In the genomic region with DNA sequence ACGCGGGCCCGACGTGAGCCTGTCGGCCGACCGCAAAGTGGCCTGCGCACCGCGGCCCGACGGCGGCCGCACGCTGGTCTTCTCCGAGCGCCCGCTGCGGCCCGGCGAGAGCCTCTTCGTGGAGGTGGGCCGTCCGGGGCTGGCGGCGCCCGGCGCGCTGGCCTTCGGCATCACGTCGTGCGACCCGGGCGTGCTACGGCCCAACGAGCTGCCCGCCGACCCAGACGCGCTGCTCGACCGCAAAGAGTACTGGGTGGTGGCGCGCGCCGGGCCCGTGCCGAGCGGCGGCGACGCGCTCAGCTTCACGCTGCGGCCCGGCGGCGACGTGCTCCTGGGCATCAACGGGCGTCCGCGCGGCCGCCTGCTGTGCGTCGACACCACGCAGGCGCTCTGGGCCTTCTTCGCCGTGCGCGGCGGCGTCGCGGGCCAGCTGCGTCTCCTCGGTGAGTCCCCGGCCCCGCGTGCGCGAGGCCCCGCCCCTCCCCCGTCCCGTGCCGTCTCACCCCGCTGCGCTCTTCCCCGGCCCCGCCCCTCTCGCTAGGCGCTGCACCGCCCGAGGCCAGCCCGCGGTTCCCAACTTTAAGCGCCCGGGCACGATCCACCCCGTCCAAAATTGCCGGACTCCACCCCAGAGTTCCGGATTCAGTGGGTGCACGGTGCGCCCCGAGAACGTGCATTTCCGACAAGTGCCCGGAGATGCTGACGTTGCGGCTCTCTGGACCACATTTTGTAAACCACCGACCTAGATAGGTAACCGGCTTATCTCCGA, we compare ENCODE assay signal across 9 cellular contexts. TPM values are rescaled to one million over a fixed set of nuclear protein-coding genes. Genes with fewer than 3 reads are reported as not detected.
DNase-seq lines count a peak whose midpoint lies in the region; ATAC-seq, FAIRE-seq and TF ChIP-seq lines count a peak whose summit lies in the region.
"Had no signal": no experiment of that assay in that cellular context is flagged by ENCODE, and none has a peak within 500 bp of the region (broad histone marks: within the 10 kb centered on the region; RNA-seq: fewer than 3 reads in every experiment).

No MANE protein-coding gene starts in this region.

- peak; percentile 83 for ATAC-seq in CD4-positive, alpha-beta T cell (ENCODE audit: poor library complexity)
- ATAC-seq in HG02798 (IDR thresholded peaks at IDR 0.05; ENCODE audit: poor library complexity, unreplicated experiment): no peak
- ATAC-seq in HG03175 (IDR thresholded peaks at IDR 0.05; ENCODE audit: unreplicated experiment): no peak

- peaks cover 5% of the 10 kb centered on the region for H3K23me2 ChIP-seq in H1 (ENCODE audit: low read depth, low read length)

- H4K91ac ChIP-seq in H1 (replicated peaks; ENCODE audit: insufficient read length, low read length): no peak overlapping the region

- no peak for TF ChIP-seq POLR2A in H1 (IDR thresholded peaks at IDR 0.05; ENCODE audit: control extremely low read depth in 1 of 2, low read depth in 2 of 2, low read length in 2 of 2)
- TF ChIP-seq POLR2A in uterus (IDR thresholded peaks at IDR 0.05): no peak

- H3K4me1 ChIP-seq in H1 (replicated peaks in 1 of 4; ENCODE audit: control insufficient read depth in 3 of 4, insufficient read depth in 4 of 4, low read length in 3 of 4): peaks cover 0 to 9% (median 3%) of the 10 kb centered on the region in 4 experiments; a peak in 3 of 7 replicates
- no peaks in the 10 kb centered on the region for H3K4me1 ChIP-seq in uterus

- 15% methylated on average over 68 of the region's 116 CpGs; no CpG with 5 or more reads in 1 of the 2 experiments for WGBS in H1 (ENCODE audit: extremely low coverage in 1 of 2, insufficient coverage in 1 of 2, insufficient read length in 1 of 2, insufficient replicate concordance in 2 of 2, low coverage in 1 of 2, low lambda C conversion rate in 2 of 2, missing lambda C conversion rate in 1 of 2), 2 experiments

- no peak overlapping the region for H3K14ac ChIP-seq in H1 (ENCODE audit: insufficient read length)

- intact Hi-C loops in CD4-positive, alpha-beta T cell (cut with DNase I, micrococcal nuclease): no loop called here
- intact Hi-C loops in activated CD4-positive, alpha-beta memory T cell treated with anti-CD3 and anti-CD28 coated beads for 36 hours (cut with micrococcal nuclease): loop anchor here (2.0 kb wide), 1 partner anchor 43 kb away; a partner anchor contains a TSS
- intact Hi-C loops in uterus (cut with DNase I; ENCODE audit: low total_unique reads): no loop called here

- H3K27ac ChIP-seq in CD4-positive, alpha-beta T cell (ENCODE audit: low read depth, low read length): no peak overlapping the region
- no peak overlapping the region for H3K27ac ChIP-seq in H1 (ENCODE audit: low read depth, low read length)
- H3K27ac ChIP-seq in uterus: no peak overlapping the region

- H3K36me3 Mint-ChIP-seq in CD4-positive, alpha-beta T cell (ENCODE audit: low read depth): no peaks in the 10 kb centered on the region
- H3K36me3 Mint-ChIP-seq in activated CD4-positive, alpha-beta memory T cell treated with anti-CD3 and anti-CD28 coated beads for 36 hours: no peaks in the 10 kb centered on the region

- DNase-seq in CD4-positive, alpha-beta T cell: peak; percentile 34 to 76 (median 61)
- peak; percentile 70 for DNase-seq in activated CD4-positive, alpha-beta memory T cell treated with anti-CD3 and anti-CD28 coated beads for 36 hours
- DNase-seq in H1 (ENCODE audit: low read depth in 1 of 2, low spot score in 2 of 2): peak in 1 of 2 experiments; percentile 67
- peak; percentile 39 for DNase-seq in stimulated activated CD4-positive, alpha-beta T cell treated with anti-CD3 and anti-CD28 coated beads, Interleukin-12 subunit alpha, Interleukin-12 subunit beta, amount 100 ng/mL, for 24 hours (ENCODE audit: low read depth in 2 of 2)
- DNase-seq in COR-L47 (lab: John Stamatoyannopoulos, UW): no peak
- no peak for DNase-seq in uterus
- DNase-seq: KG1 had no signal

- H3K27me3 ChIP-seq in CD4-positive, alpha-beta T cell (ENCODE audit: control insufficient read depth, insufficient read depth, low read length): no peaks in the 10 kb centered on the region
- H3K27me3 ChIP-seq in H1 (replicated peaks in 1 of 4; ENCODE audit: control insufficient read depth in 3 of 4, extremely low read depth in 1 of 4, insufficient read depth in 3 of 4, low read length in 3 of 4) (peaks cover 10 to 37% (median 29%) of the 10 kb centered on the region in 4 experiments), uterus (no peaks in the 10 kb centered on the region)

- H3K56ac ChIP-seq in H1 (replicated peaks; ENCODE audit: insufficient read length, low read depth, low read length): no peak overlapping the region

- H3K9me3 ChIP-seq in CD4-positive, alpha-beta T cell (ENCODE audit: control insufficient read depth, low read length): no peaks in the 10 kb centered on the region
- H3K9me3 ChIP-seq in H1 (ENCODE audit: insufficient read depth in 2 of 2, low read depth in 1 of 2, low read length in 1 of 2) (no peaks in the 10 kb centered on the region), uterus (no peaks in the 10 kb centered on the region)

- H3K4me3 ChIP-seq in H1 (ENCODE audit: extremely low read depth in 1 of 4, insufficient read depth in 2 of 4, low read depth in 3 of 4, low read length in 4 of 4) (peak overlapping the region; percentile 18 to 60 (median 32)), uterus (no peak overlapping the region)

- H3K23ac ChIP-seq in H1 (ENCODE audit: insufficient read length): no peak overlapping the region

- no peak for TF ChIP-seq EP300 in H1 (IDR thresholded peaks at IDR 0.05; ENCODE audit: borderline replicate concordance in 1 of 2, low read depth in 2 of 2, low read length in 2 of 2)

- H3K27me3 Mint-ChIP-seq in CD4-positive, alpha-beta T cell: no peaks in the 10 kb centered on the region
- peaks cover 3% of the 10 kb centered on the region for H3K27me3 Mint-ChIP-seq in activated CD4-positive, alpha-beta memory T cell treated with anti-CD3 and anti-CD28 coated beads for 36 hours

- H3K79me1 ChIP-seq in H1 (ENCODE audit: low read depth, low read length): no peaks in the 10 kb centered on the region; the same call in 1 of the 2 replicates

- CTCF ChIA-PET in CD4-positive, alpha-beta T cell (lab: Charles Lee): no interaction called here
- CTCF ChIA-PET in activated CD4-positive, alpha-beta memory T cell treated with anti-CD3 and anti-CD28 coated beads for 36 hours (lab: Charles Lee): interaction anchor here (0.8 to 3.9 kb wide), 2 partner anchors 14 to 232 kb away, joined by 3 to 19 read pairs; no protein-coding TSS in a partner anchor
- CTCF ChIA-PET in H1 (lab: Charles Lee; ENCODE audit: partially characterized antibody): interaction anchor here (0.5 to 10.6 kb wide), 7 partner anchors 12 to 1897 kb away, joined by 3 to 113 read pairs (median 7); no protein-coding TSS in a partner anchor

- no peak overlapping the region for H2BK15ac ChIP-seq in H1 (ENCODE audit: low read length)

- no peak overlapping the region for H2BK5ac ChIP-seq in H1 (ENCODE audit: low read depth, low read length)

- H3K4me3 Mint-ChIP-seq in CD4-positive, alpha-beta T cell: peak overlapping the region; percentile 81
- peak overlapping the region; percentile 62 for H3K4me3 Mint-ChIP-seq in activated CD4-positive, alpha-beta memory T cell treated with anti-CD3 and anti-CD28 coated beads for 36 hours

- no peak overlapping the region for H2BK12ac ChIP-seq in H1 (ENCODE audit: low read depth, low read length)

- H3K9ac ChIP-seq in H1 (replicated peaks in 1 of 4; ENCODE audit: extremely low read depth in 1 of 4, low read depth in 3 of 4, low read length in 3 of 4): peak overlapping the region in 3 of 4 experiments; percentile 45 to 67 (median 63); a peak in 4 of 7 replicates

- TF ChIP-seq CTCF in CD4-positive, alpha-beta T cell (IDR thresholded peaks at IDR 0.05): no peak
- no peak for TF ChIP-seq CTCF in H1 (IDR thresholded peaks at IDR 0.05; ENCODE audit: control extremely low read depth in 1 of 3, insufficient read depth in 1 of 3, low read depth in 1 of 3, low read length in 3 of 3)
- no peak for TF ChIP-seq CTCF in uterus (IDR thresholded peaks at IDR 0.05)

- H4K8ac ChIP-seq in H1 (ENCODE audit: extremely low read depth, insufficient read depth, low read length): peak overlapping the region; percentile 53; the same call in 1 of the 2 replicates

- H2AK5ac ChIP-seq in H1 (ENCODE audit: low read depth, low read length): no peak overlapping the region

- H3K4me2 ChIP-seq in H1 (ENCODE audit: insufficient read depth in 1 of 2, low read depth in 2 of 2, low read length in 2 of 2): peak overlapping the region; percentile 64 to 71

- no peaks in the 10 kb centered on the region for H3K36me3 ChIP-seq in H1 (ENCODE audit: control insufficient read depth in 2 of 4, insufficient read depth in 4 of 4, low read length in 3 of 4)
- H3K36me3 ChIP-seq in uterus: no peaks in the 10 kb centered on the region

- POLR2A ChIA-PET in CD4-positive, alpha-beta T cell (lab: Charles Lee): interaction anchor here (0.6 to 2.0 kb wide), 4 partner anchors 12 to 88 kb away, joined by 3 to 18 read pairs (median 6); a partner anchor contains a TSS
- POLR2A ChIA-PET in activated CD4-positive, alpha-beta memory T cell treated with anti-CD3 and anti-CD28 coated beads for 36 hours (lab: Charles Lee): no interaction called here
- POLR2A ChIA-PET in H1 (lab: Charles Lee; ENCODE audit: partially characterized antibody): interaction anchor here (0.9 to 1.7 kb wide), 6 partner anchors 9 to 98 kb away, joined by 3 to 8 read pairs (median 4); no protein-coding TSS in a partner anchor

- H4K5ac ChIP-seq in H1 (ENCODE audit: insufficient read length, low read depth, low read length): no peak overlapping the region

- peaks cover 0 to 3% of the 10 kb centered on the region in 2 experiments for H4K20me1 ChIP-seq in H1 (replicated peaks in 1 of 2; ENCODE audit: control insufficient read depth in 1 of 2, insufficient read depth in 2 of 2, low read length in 2 of 2)

- no peak for TF ChIP-seq RAD21 in H1 (IDR thresholded peaks at IDR 0.05 in 1 of 2, conservative IDR thresholded peaks at IDR 0.05 in 1 of 2; ENCODE audit: low read depth in 2 of 2, low read length in 2 of 2)

- H3K9me3 Mint-ChIP-seq in CD4-positive, alpha-beta T cell: no peaks in the 10 kb centered on the region
- H3K9me3 Mint-ChIP-seq in activated CD4-positive, alpha-beta memory T cell treated with anti-CD3 and anti-CD28 coated beads for 36 hours: no peaks in the 10 kb centered on the region

- no peak overlapping the region for H2BK20ac ChIP-seq in H1 (ENCODE audit: low read length)

- peaks cover 23% of the 10 kb centered on the region for H3K4me1 Mint-ChIP-seq in CD4-positive, alpha-beta T cell (ENCODE audit: low read depth)
- peaks cover 13% of the 10 kb centered on the region for H3K4me1 Mint-ChIP-seq in activated CD4-positive, alpha-beta memory T cell treated with anti-CD3 and anti-CD28 coated beads for 36 hours (ENCODE audit: low read depth)

- H3K79me2 ChIP-seq in H1 (ENCODE audit: control insufficient read depth in 1 of 2, insufficient read depth in 2 of 2, low read length in 2 of 2): no peaks in the 10 kb centered on the region

- no peak for FAIRE-seq in H1 (lab: Jason Lieb, UNC)

- no peak overlapping the region for H3K4ac ChIP-seq in H1 (replicated peaks; ENCODE audit: insufficient read length, low read depth, low read length)

- H3K27ac Mint-ChIP-seq in CD4-positive, alpha-beta T cell: peak overlapping the region; percentile 85
- no peak overlapping the region for H3K27ac Mint-ChIP-seq in activated CD4-positive, alpha-beta memory T cell treated with anti-CD3 and anti-CD28 coated beads for 36 hours

- H2AFZ ChIP-seq in H1 (ENCODE audit: low read length): 0 out of 2 replicates have a peak overlapping the region, but pooled peaks have one; percentile 14

- no peak overlapping the region for H2BK120ac ChIP-seq in H1 (replicated peaks; ENCODE audit: low read depth, low read length)

- H3K18ac ChIP-seq in H1 (ENCODE audit: extremely low read depth, low read length): no peak overlapping the region; the same call in 1 of the 2 replicates

RNA-seq across cellular contexts. Expression of a gene that starts 42.8 kb away (rescaled TPM):
- under 1 TPM; 0.08 to 0.16 TPM for total RNA-seq in CD4-positive, alpha-beta T cell
- total RNA-seq in activated CD4-positive, alpha-beta memory T cell treated with anti-CD3 and anti-CD28 coated beads for 36 hours: under 1 TPM; 0.29 to 0.38 TPM
- 5.7 and 6.1 TPM in 2 replicates for total RNA-seq in H1 (2021; fragmentation: NEBNext Ultra II Directional; extraction: Animal tissue kit (Norgen Biotek cat#: 25700))
- 3.3 and 5.4 TPM in 2 replicates for polyA plus RNA-seq in H1 (2011; rRNA removed)
- polyA plus RNA-seq in H1 (2011; cell fraction: cytosol; rRNA removed): 4.8 TPM
- polyA plus RNA-seq in H1 (2011; cell fraction: nucleus; rRNA removed): 15.7 TPM
- 4.5 to 5.3 TPM (median 4.5 TPM) in 4 replicates for polyA plus RNA-seq in H1 (2012, experiment 1 of 2)
- 4.2 TPM for polyA plus RNA-seq in H1 (2012, experiment 2 of 2)
- 2.9 TPM for polyA plus RNA-seq in H1 (2013, experiment 1 of 2)
- polyA plus RNA-seq in H1 (2013, experiment 2 of 2): 2.8 TPM
- polyA minus RNA-seq in H1 (2011; rRNA and poly(A)+ RNA removed): 3.9 and 4.0 TPM in 2 replicates
- polyA minus RNA-seq in H1 (2011; cell fraction: cytosol; rRNA and poly(A)+ RNA removed): 5.5 TPM
- 4.4 TPM for polyA minus RNA-seq in H1 (2011; cell fraction: nucleus; rRNA and poly(A)+ RNA removed)
- 100 to 1,000 TPM in 1 of 4 donors, 10 to 100 TPM in 3; 51.1 to 136 (median 74.1) TPM for total RNA-seq in uterus

Comparison
In these comparisons a context has a peak if more than half of its experiments do, and no peak if none do; other contexts are left out.
1. DNase-seq: peak in CD4-positive, alpha-beta T cell (10 of 10), activated CD4-positive, alpha-beta memory T cell treated with anti-CD3 and anti-CD28 coated beads for 36 hours (single experiment) and stimulated activated CD4-positive, alpha-beta T cell treated with anti-CD3 and anti-CD28 coated beads, Interleukin-12 subunit alpha, Interleukin-12 subunit beta, amount 100 ng/mL, for 24 hours (2 of 2); none in COR-L47 (single experiment) and uterus (0 of 2).
2. H3K4me3 ChIP-seq: peak in H1 (4 of 4); none in uterus (0 of 2).